In the genomic region with DNA sequence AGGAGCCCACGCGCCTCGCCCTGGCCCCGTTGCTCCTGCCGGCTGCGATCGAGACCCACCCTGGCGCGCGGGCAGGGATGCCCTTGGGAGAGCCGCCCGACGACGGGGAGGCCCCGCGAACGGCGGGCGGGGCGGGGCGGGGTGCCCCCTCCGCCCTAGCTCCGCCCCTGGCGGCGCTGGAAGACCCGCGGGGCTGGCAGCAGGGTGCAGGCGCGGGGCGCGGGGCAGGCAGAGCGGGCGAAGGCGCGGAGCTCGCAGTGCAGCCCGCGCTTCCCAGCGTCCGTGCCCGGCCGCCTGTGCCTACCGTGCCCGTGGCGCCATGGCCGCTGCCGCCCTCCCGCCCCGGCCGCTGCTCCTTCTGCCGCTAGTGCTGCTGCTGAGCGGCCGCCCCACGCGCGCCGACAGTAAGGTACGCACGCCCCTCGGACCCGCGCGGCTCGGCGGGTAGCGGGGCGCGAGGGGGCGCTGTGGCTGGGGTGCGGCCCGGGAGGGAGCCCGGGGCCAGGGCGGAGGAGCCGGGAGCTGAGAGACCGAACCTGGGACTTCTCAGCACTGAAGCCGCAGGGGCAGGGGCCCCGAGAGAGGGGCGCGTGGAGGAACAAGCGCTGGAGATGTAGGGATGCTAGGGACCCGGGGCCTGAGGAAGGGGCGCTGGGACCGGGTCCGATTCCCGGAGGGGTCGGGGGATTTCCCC, we compare ENCODE assay signal across 8 cellular contexts. TPM values are rescaled to one million over a fixed set of nuclear protein-coding genes. Genes with fewer than 3 reads are reported as not detected.
DNase-seq lines count a peak whose midpoint lies in the region; ATAC-seq, FAIRE-seq and TF ChIP-seq lines count a peak whose summit lies in the region.

A gene (plus strand): TSS at position 182 of the 694 bp plus-strand sequence. CDS start 138 bp downstream, at position 320.

- peaks cover 28% of the 10 kb centered on the region for H3K27me3 ChIP-seq in effector memory CD4-positive, alpha-beta T cell (replicated peaks; ENCODE audit: control insufficient read depth, insufficient read depth, low read length, poor library complexity, severe bottlenecking)
- H3K27me3 ChIP-seq in thyroid gland, result no peaks in the 10 kb centered on the region

- H3K4me2 ChIP-seq in A549, result peak within 1 kb of the TSS; percentile 94

- POLR2A ChIA-PET in A549 (lab: Yijun Ruan, JAX), result interaction anchor here (0.9 to 2.1 kb wide), 4 partner anchors 63 to 92 kb away, joined by 3 to 12 read pairs (median 6); a partner anchor contains a TSS

- intact Hi-C loops in thyroid gland (cut with DNase I), result loop anchor here (5.0 to 10.0 kb wide), 2 partner anchors 60 to 468 kb away; a partner anchor contains a TSS

- no peak for FAIRE-seq in A549 (lab: Jason Lieb, UNC)

- TF ChIP-seq CTCF in A549 (IDR thresholded peaks at IDR 0.05) (peak; percentile 69), GM12872 (IDR thresholded peaks at IDR 0.05; ENCODE audit: insufficient read depth, low read depth, low read length) (peak; percentile 27; the same call in 1 of the 3 replicates), mesothelial cell of epicardium (IDR thresholded peaks at IDR 0.05; ENCODE audit: unreplicated experiment) (peak; percentile 54), thyroid gland (IDR thresholded peaks at IDR 0.05) (peak in 3 of 6 experiments; percentile 42 to 51 (median 50))

- H3K4me3 Mint-ChIP-seq in mesothelial cell of epicardium, result peak within 1 kb of the TSS; percentile 72

- ATAC-seq in A549 (peak; percentile 45 to 52), SK-N-SH treated with all-trans-retinoic acid at 6 μM for 48 hours (peak; percentile 18), HG03457 (IDR thresholded peaks at IDR 0.05; ENCODE audit: unreplicated experiment) (no peak)

- peak within 1 kb of the TSS; percentile 67 for H3K4me3 ChIP-seq in A549
- H3K4me3 ChIP-seq in effector memory CD4-positive, alpha-beta T cell (ENCODE audit: insufficient read depth, low read depth, low read length, poor library complexity, severe bottlenecking), result peak within 1 kb of the TSS; percentile 25
- peak within 1 kb of the TSS; percentile 58 to 71 (median 60) for H3K4me3 ChIP-seq in thyroid gland (replicated peaks in 1 of 3)

- peaks cover 15% of the 10 kb centered on the region for H3K27me3 Mint-ChIP-seq in mesothelial cell of epicardium (ENCODE audit: low read depth)

- DNase-seq in A549 (ENCODE audit: low read depth in 1 of 2, low spot score in 1 of 2) (peak; percentile 41 to 58), mesothelial cell of epicardium (ENCODE audit: low spot score in 2 of 2, unreplicated experiment in 2 of 2) (peak in 1 of 2 experiments; percentile 60), thyroid gland (peak; percentile 45 to 46)
- DNase-seq in effector memory CD4-positive, alpha-beta T cell, result no peak
- DNase-seq in central memory CD4-positive, alpha-beta T cell, result no peak

- TF ChIP-seq EP300 in A549 (IDR thresholded peaks at IDR 0.05), result no peak

- H3K36me3 Mint-ChIP-seq in mesothelial cell of epicardium, result no peaks in the 10 kb centered on the region

- H3K36me3 ChIP-seq in effector memory CD4-positive, alpha-beta T cell (ENCODE audit: control insufficient read depth, insufficient read depth, low read length), result no peaks in the 10 kb centered on the region
- H3K36me3 ChIP-seq in thyroid gland, result no peaks in the 10 kb centered on the region

- TF ChIP-seq POLR2A in A549 (IDR thresholded peaks at IDR 0.05; ENCODE audit: low read length) (peak; percentile 44), thyroid gland (IDR thresholded peaks at IDR 0.05) (peak in 1 of 2 donors; percentile 71)

- peak; percentile 23 to 37; a peak in 3 of 5 replicates for TF ChIP-seq RAD21 in A549 (conservative IDR thresholded peaks at IDR 0.05 in 1 of 2, IDR thresholded peaks at IDR 0.05 in 1 of 2)

- H3K4me1 Mint-ChIP-seq in mesothelial cell of epicardium, result peaks cover 34% of the 10 kb centered on the region

- WGBS in A549 (ENCODE audit: missing lambda C conversion rate), result 2% methylated on average over 15 of the region's 86 CpGs
- 0 to 4% methylated on average over 15 to 26 of the region's 86 CpGs for WGBS in thyroid gland, 2 donors

- H3K27ac ChIP-seq in A549 (peak within 1 kb of the TSS; percentile 81 to 88), thyroid gland (peak within 1 kb of the TSS; percentile 90 to 95 (median 94))
- H3K27ac ChIP-seq in effector memory CD4-positive, alpha-beta T cell (ENCODE audit: insufficient read depth, low read length, poor library complexity, severe bottlenecking), result no peak within 1 kb of the TSS

- no peak within 1 kb of the TSS for H3K27ac Mint-ChIP-seq in mesothelial cell of epicardium

- H3K4me1 ChIP-seq in A549, result peaks cover 53% of the 10 kb centered on the region
- H3K4me1 ChIP-seq in effector memory CD4-positive, alpha-beta T cell (ENCODE audit: control insufficient read depth, insufficient read depth, low read length, poor library complexity, severe bottlenecking), result peaks cover 6% of the 10 kb centered on the region
- peaks cover 42 to 48% of the 10 kb centered on the region in 2 donors for H3K4me1 ChIP-seq in thyroid gland

- CTCF ChIA-PET in A549 (lab: Yijun Ruan, JAX), result interaction anchor here (0.5 to 37.7 kb wide), 19 partner anchors 9 to 1151 kb away, joined by 3 to 2512 read pairs (median 4); a partner anchor contains a TSS

- no peaks in the 10 kb centered on the region for H3K9me3 Mint-ChIP-seq in mesothelial cell of epicardium

- no peaks in the 10 kb centered on the region for H3K9me3 ChIP-seq in A549
- no peaks in the 10 kb centered on the region for H3K9me3 ChIP-seq in effector memory CD4-positive, alpha-beta T cell (ENCODE audit: control insufficient read depth, low read length)
- H3K9me3 ChIP-seq in thyroid gland, result no peaks in the 10 kb centered on the region

TF ChIP-seq in A549, 52 proteins besides CTCF, POLR2A, EP300 and RAD21 (continues in another document):
- TF ChIP-seq JUNB (IDR thresholded peaks at IDR 0.05) (no peak), JUN (IDR thresholded peaks at IDR 0.05) (peak in 1 of 2 experiments; percentile 41; a peak in 1 of 5 replicates), SMC3 (IDR thresholded peaks at IDR 0.05) (peak; percentile 54), RFX5 (IDR thresholded peaks at IDR 0.05) (no peak)
- TF ChIP-seq, protein P1, sequence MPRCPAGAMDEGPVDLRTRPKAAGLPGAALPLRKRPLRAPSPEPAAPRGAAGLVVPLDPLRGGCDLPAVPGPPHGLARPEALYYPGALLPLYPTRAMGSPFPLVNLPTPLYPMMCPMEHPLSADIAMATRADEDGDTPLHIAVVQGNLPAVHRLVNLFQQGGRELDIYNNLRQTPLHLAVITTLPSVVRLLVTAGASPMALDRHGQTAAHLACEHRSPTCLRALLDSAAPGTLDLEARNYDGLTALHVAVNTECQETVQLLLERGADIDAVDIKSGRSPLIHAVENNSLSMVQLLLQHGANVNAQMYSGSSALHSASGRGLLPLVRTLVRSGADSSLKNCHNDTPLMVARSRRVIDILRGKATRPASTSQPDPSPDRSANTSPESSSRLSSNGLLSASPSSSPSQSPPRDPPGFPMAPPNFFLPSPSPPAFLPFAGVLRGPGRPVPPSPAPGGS (IDR thresholded peaks at IDR 0.05), result 0 out of 3 replicates have a peak, but pooled peaks have one; percentile 30
- TF ChIP-seq, protein P2, sequence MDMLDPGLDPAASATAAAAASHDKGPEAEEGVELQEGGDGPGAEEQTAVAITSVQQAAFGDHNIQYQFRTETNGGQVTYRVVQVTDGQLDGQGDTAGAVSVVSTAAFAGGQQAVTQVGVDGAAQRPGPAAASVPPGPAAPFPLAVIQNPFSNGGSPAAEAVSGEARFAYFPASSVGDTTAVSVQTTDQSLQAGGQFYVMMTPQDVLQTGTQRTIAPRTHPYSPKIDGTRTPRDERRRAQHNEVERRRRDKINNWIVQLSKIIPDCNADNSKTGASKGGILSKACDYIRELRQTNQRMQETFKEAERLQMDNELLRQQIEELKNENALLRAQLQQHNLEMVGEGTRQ (IDR thresholded peaks at IDR 0.05), result no peak
- TF ChIP-seq, protein P3, sequence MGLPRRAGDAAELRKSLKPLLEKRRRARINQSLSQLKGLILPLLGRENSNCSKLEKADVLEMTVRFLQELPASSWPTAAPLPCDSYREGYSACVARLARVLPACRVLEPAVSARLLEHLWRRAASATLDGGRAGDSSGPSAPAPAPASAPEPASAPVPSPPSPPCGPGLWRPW (IDR thresholded peaks at IDR 0.05), result no peak

TF ChIP-seq in SK-N-SH treated with all-trans-retinoic acid at 6 μM for 48 hours, 23 proteins besides CTCF, POLR2A, EP300 and RAD21:
- TF ChIP-seq, protein P4, sequence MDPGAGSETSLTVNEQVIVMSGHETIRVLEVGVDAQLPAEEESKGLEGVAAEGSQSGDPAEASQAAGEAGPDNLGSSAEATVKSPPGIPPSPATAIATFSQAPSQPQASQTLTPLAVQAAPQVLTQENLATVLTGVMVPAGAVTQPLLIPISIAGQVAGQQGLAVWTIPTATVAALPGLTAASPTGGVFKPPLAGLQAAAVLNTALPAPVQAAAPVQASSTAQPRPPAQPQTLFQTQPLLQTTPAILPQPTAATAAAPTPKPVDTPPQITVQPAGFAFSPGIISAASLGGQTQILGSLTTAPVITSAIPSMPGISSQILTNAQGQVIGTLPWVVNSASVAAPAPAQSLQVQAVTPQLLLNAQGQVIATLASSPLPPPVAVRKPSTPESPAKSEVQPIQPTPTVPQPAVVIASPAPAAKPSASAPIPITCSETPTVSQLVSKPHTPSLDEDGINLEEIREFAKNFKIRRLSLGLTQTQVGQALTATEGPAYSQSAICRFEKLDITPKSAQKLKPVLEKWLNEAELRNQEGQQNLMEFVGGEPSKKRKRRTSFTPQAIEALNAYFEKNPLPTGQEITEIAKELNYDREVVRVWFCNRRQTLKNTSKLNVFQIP (CRISPR knock-in tag; IDR thresholded peaks at IDR 0.05; ENCODE audit: borderline replicate concordance, low read depth), result no peak
- TF ChIP-seq OSR1 (CRISPR knock-in tag; IDR thresholded peaks at IDR 0.05) (no peak), ZNF565 (CRISPR knock-in tag; conservative IDR thresholded peaks at IDR 0.05; ENCODE audit: low read depth) (no peak), ARNTL (CRISPR knock-in tag; IDR thresholded peaks at IDR 0.05; ENCODE audit: borderline replicate concordance, low read depth) (no peak), ZC3H10 (CRISPR knock-in tag; IDR thresholded peaks at IDR 0.05) (no peak)

RNA-seq across cellular contexts. Expression of the gene that starts here (rescaled TPM):
- polyA plus RNA-seq in A549 (2011; rRNA removed) (8.2 and 11.8 TPM in 2 replicates), A549 (2017; fragmentation: RNase III; extraction: RNeasy Plus Mini Kit Qiagen cat#74134 plus additional on column Dnase treatment) (11.3 to 16.2 TPM (median 14.5 TPM) in 3 replicates)
- polyA plus RNA-seq in A549 (2012; cell fraction: cytosol; rRNA removed), result 6.8 and 12.1 TPM in 2 replicates
- 14.9 and 16.6 TPM in 2 replicates for polyA plus RNA-seq in A549 (2012; cell fraction: nucleus; rRNA removed)
- polyA minus RNA-seq in A549 (2011; rRNA and poly(A)+ RNA removed), result 10.8 and 11.7 TPM in 2 replicates
- total RNA-seq in mesothelial cell of epicardium (36.1 to 37.4 TPM (median 37.1 TPM) in 3 replicates), thyroid gland (10 to 100 TPM; 40.7 to 64.3 (median 50.2) TPM)

Comparison
In these comparisons a context has a peak if more than half of its experiments do, and no peak if none do; other contexts are left out.
1. DNase-seq: peak in A549 (2 of 2) and thyroid gland (2 of 2); none in effector memory CD4-positive, alpha-beta T cell (0 of 3) and central memory CD4-positive, alpha-beta T cell (single experiment).
2. Peak in every context shown above with its lines, with median percentiles within 50 percentile points of each other: H3K4me3 ChIP-seq.